In genomic region chr9:98193336-98193944, GRCh38 we compare ENCODE assay signal across 8 cellular contexts. TPM values are rescaled to one million over a fixed set of nuclear protein-coding genes. Genes with fewer than 3 reads are reported as not detected.
DNase-seq lines count a peak whose midpoint lies in the region; ATAC-seq, FAIRE-seq and TF ChIP-seq lines count a peak whose summit lies in the region.

No MANE protein-coding gene starts in this region.

- SMC1A ChIA-PET in GM12878 (lab: Charles Lee; ENCODE audit: uncharacterized antibody, unreplicated experiment) = interaction anchor here (0.6 to 2.0 kb wide), 10 partner anchors 12 to 103 kb away, joined by 3 to 22 read pairs (median 3); partner anchors contain the start of gene TRIM14

- no peak overlapping the region for H2AK5ac ChIP-seq in mesenchymal stem cell (ENCODE audit: low read length, severe bottlenecking)

- H4K91ac ChIP-seq in mesenchymal stem cell (ENCODE audit: low read length) = no peak overlapping the region

- TF ChIP-seq POLR2A in GM12878 (IDR thresholded peaks at IDR 0.05; ENCODE audit: low read depth, low read length) = no peak

- no peaks in the 10 kb centered on the region for H3K4me1 ChIP-seq in cardiac muscle cell (ENCODE audit: low read depth)
- H3K4me1 ChIP-seq in GM12878 (ENCODE audit: control insufficient read depth, insufficient read depth, low read length) = peaks cover 6% of the 10 kb centered on the region
- peaks cover 10% of the 10 kb centered on the region for H3K4me1 ChIP-seq in mesenchymal stem cell (ENCODE audit: control insufficient read depth, insufficient read depth, low read depth, low read length)

- TF ChIP-seq CTCF in cardiac muscle cell (IDR thresholded peaks at IDR 0.05; ENCODE audit: low read depth, low read length) (no peak), GM12878 (IDR thresholded peaks at IDR 0.05 in 2 of 3, conservative IDR thresholded peaks at IDR 0.05 in 1 of 3; ENCODE audit: control insufficient read depth in 2 of 3, extremely low read depth in 1 of 3, insufficient read depth in 1 of 3, low read depth in 3 of 3, low read length in 3 of 3) (no peak), type B pancreatic cell (conservative IDR thresholded peaks at IDR 0.05) (no peak)

- H2AFZ ChIP-seq in GM12878 (ENCODE audit: control insufficient read depth, low read depth, low read length) (peak overlapping the region; percentile 89), mesenchymal stem cell (ENCODE audit: low read depth, low read length) (no peak overlapping the region)

- no peak for TF ChIP-seq RAD21 in GM12878 (IDR thresholded peaks at IDR 0.05; ENCODE audit: insufficient read depth, low read depth, low read length)

- no peak for TF ChIP-seq EP300 in GM12878 (IDR thresholded peaks at IDR 0.05; ENCODE audit: borderline replicate concordance in 1 of 2, control insufficient read depth in 1 of 2, low read depth in 2 of 2, low read length in 2 of 2)

- H3K14ac ChIP-seq in mesenchymal stem cell (ENCODE audit: low read length in 2 of 2) = no peak overlapping the region

- DNase-seq in cardiac muscle cell (ENCODE audit: low read depth in 1 of 2, low spot score in 1 of 2) (no peak), Right ventricle myocardium inferior (ENCODE audit: missing footprints) (no peak), GM12878 (ENCODE audit: low read depth, low spot score) (no peak), mesenchymal stem cell (no peak), type B pancreatic cell (ENCODE audit: extremely low spot score, unreplicated experiment) (no peak), foreskin melanocyte (no peak)

- H4K20me1 ChIP-seq in GM12878 (ENCODE audit: control insufficient read depth, insufficient read depth) = no peaks in the 10 kb centered on the region

- RAD21 ChIA-PET in GM12878 (lab: Charles Lee; ENCODE audit: unreplicated experiment) = interaction anchor here (1.0 to 1.8 kb wide), 6 partner anchors 11 to 120 kb away, joined by 3 to 8 read pairs (median 4); partner anchors contain the start of gene TRIM14

- peak overlapping the region; percentile 14; the same call in 1 of the 2 replicates for H3K9ac ChIP-seq in GM12878 (ENCODE audit: control insufficient read depth, insufficient read depth, low read length)
- H3K9ac ChIP-seq in mesenchymal stem cell (ENCODE audit: low read length) = peak overlapping the region; percentile 77

- no peak overlapping the region for H2BK120ac ChIP-seq in mesenchymal stem cell (ENCODE audit: low read depth, low read length)

- H3K9me3 ChIP-seq in cardiac muscle cell (ENCODE audit: low read depth) (no peaks in the 10 kb centered on the region), GM12878 (replicated peaks; ENCODE audit: control insufficient read depth, insufficient read depth, low read length) (no peaks in the 10 kb centered on the region), mesenchymal stem cell (ENCODE audit: control insufficient read depth, low read length) (no peaks in the 10 kb centered on the region)

- FAIRE-seq in GM12878 (lab: Jason Lieb, UNC) = no peak

- WGBS in GM12878 (ENCODE audit: insufficient coverage, insufficient replicate concordance, low lambda C conversion rate, missing lambda C conversion rate) = 22% methylated on average over 8 of the region's 8 CpGs
- WGBS in mesenchymal stem cell = 67% methylated on average over 3 of the region's 8 CpGs

- H3K79me2 ChIP-seq in GM12878 (ENCODE audit: control insufficient read depth, insufficient read depth, low read length) = no peaks in the 10 kb centered on the region

- no TSS peak for BruUV-seq in GM12878 (replicated peaks; lab: Mats Ljungman, UMichigan)

- H3K18ac ChIP-seq in mesenchymal stem cell (ENCODE audit: low read depth in 1 of 2, low read length in 2 of 2) = no peak overlapping the region

- H3K23ac ChIP-seq in mesenchymal stem cell (ENCODE audit: low read length in 2 of 2) = no peak overlapping the region

- ATAC-seq in Right ventricle myocardium inferior (no peak), GM12878 (no peak; the same call in 2 of the 3 replicates), HG03196 (IDR thresholded peaks at IDR 0.05; ENCODE audit: unreplicated experiment) (no peak), HG03378 (IDR thresholded peaks at IDR 0.05; ENCODE audit: unreplicated experiment) (no peak)

- no peak overlapping the region for H2BK12ac ChIP-seq in mesenchymal stem cell (ENCODE audit: low read length in 2 of 2)

- peak overlapping the region; percentile 99 for H3K4me2 ChIP-seq in GM12878 (ENCODE audit: control insufficient read depth, insufficient read depth)
- H3K4me2 ChIP-seq in mesenchymal stem cell (ENCODE audit: low read length, poor library complexity, severe bottlenecking) = peak overlapping the region; percentile 79

- H3K36me3 Mint-ChIP-seq in type B pancreatic cell = no peaks in the 10 kb centered on the region

- H3K27me3 Mint-ChIP-seq in type B pancreatic cell = no peaks in the 10 kb centered on the region

- peak overlapping the region; percentile 43 for H3K4me3 ChIP-seq in cardiac muscle cell
- H3K4me3 ChIP-seq in GM12878 = peak overlapping the region; percentile 78
- H3K4me3 ChIP-seq in mesenchymal stem cell (ENCODE audit: insufficient read depth in 1 of 2, low read depth in 1 of 2, low read length in 2 of 2) = peak overlapping the region; percentile 69 to 84

- H3K27ac Mint-ChIP-seq in type B pancreatic cell = peak overlapping the region; percentile 84

- H3K4me1 Mint-ChIP-seq in type B pancreatic cell (ENCODE audit: unreplicated experiment) = no peaks in the 10 kb centered on the region

- peaks cover 3% of the 10 kb centered on the region for H3K27me3 ChIP-seq in cardiac muscle cell
- H3K27me3 ChIP-seq in GM12878 (replicated peaks in 1 of 2; ENCODE audit: control insufficient read depth in 2 of 2, insufficient read depth in 2 of 2, low read length in 1 of 2) = peaks cover 0 to 3% of the 10 kb centered on the region in 2 experiments; a peak in 3 of 4 replicates
- H3K27me3 ChIP-seq in mesenchymal stem cell (ENCODE audit: control insufficient read depth in 1 of 2, insufficient read depth in 1 of 2, low read length in 2 of 2) = peaks cover 5 to 27% of the 10 kb centered on the region in 2 experiments

- intact Hi-C loops in Right ventricle myocardium inferior (cut with DNase I) (no loop called here), GM12878 (cut with micrococcal nuclease; ENCODE audit: unreplicated experiment) (loop anchor here (5.0 kb wide), 1 partner anchor 76 kb away; the partner anchor contains the start of gene TRIM14)

- no peaks in the 10 kb centered on the region for H3K36me3 ChIP-seq in cardiac muscle cell
- no peaks in the 10 kb centered on the region for H3K36me3 ChIP-seq in GM12878 (ENCODE audit: control insufficient read depth in 2 of 2, insufficient read depth in 2 of 2, low read length in 1 of 2)
- H3K36me3 ChIP-seq in mesenchymal stem cell (ENCODE audit: control insufficient read depth in 1 of 2, insufficient read depth in 2 of 2, low read depth in 1 of 2, low read length in 2 of 2) = peaks cover 0 to 12% of the 10 kb centered on the region in 2 experiments

- no peak overlapping the region for H3K4ac ChIP-seq in mesenchymal stem cell (ENCODE audit: low read depth in 1 of 2, low read length in 2 of 2)

- H3K9me3 Mint-ChIP-seq in type B pancreatic cell = no peaks in the 10 kb centered on the region

- H3K27ac ChIP-seq in cardiac muscle cell = peak overlapping the region; percentile 7
- no peak overlapping the region for H3K27ac ChIP-seq in GM12878 (ENCODE audit: control insufficient read depth, insufficient read depth)
- H3K27ac ChIP-seq in mesenchymal stem cell (ENCODE audit: low read length, poor library complexity, severe bottlenecking) = no peak overlapping the region

- H3K4me3 Mint-ChIP-seq in type B pancreatic cell = peak overlapping the region; percentile 86

- H3K79me1 ChIP-seq in mesenchymal stem cell (replicated peaks; ENCODE audit: low read length, poor library complexity, severe bottlenecking) = no peaks in the 10 kb centered on the region

- in situ Hi-C loops in GM12878 (cut with MboI) = no loop called here

- no peak overlapping the region for H2BK15ac ChIP-seq in mesenchymal stem cell (ENCODE audit: low read depth, poor library complexity, severe bottlenecking)

- no peak overlapping the region for H4K8ac ChIP-seq in mesenchymal stem cell (ENCODE audit: low read length)

- H2BK5ac ChIP-seq in mesenchymal stem cell (ENCODE audit: low read depth, low read length, poor library complexity, severe bottlenecking) = no peak overlapping the region

- CTCF ChIA-PET in GM12878 (lab: Yijun Ruan, JAX) = interaction anchor here (0.7 to 3.3 kb wide), 11 partner anchors 11 to 234 kb away, joined by 3 to 25 read pairs (median 3); partner anchors contain the start of genes TBC1D2 and TRIM14

- POLR2A ChIA-PET in GM12878 (lab: Charles Lee) = no interaction called here

TF ChIP-seq in GM12878, 131 proteins besides CTCF, POLR2A, EP300 and RAD21 (continues in another document):
- TF ChIP-seq RCOR1 (conservative IDR thresholded peaks at IDR 0.05; ENCODE audit: low read depth, low read length) (no peak), SMAD5 (IDR thresholded peaks at IDR 0.05; ENCODE audit: low read depth) (no peak), TCF12 (IDR thresholded peaks at IDR 0.05; ENCODE audit: low read depth, low read length) (no peak)

RNA-seq across cellular contexts. Expression of gene CORO2A, which starts 1.0 kb away (rescaled TPM):
- total RNA-seq in cardiac muscle cell (2.0 and 2.4 TPM in 2 replicates), Right ventricle myocardium inferior (0.60 TPM), GM12878 (2014; rRNA removed) (4.1 and 4.7 TPM in 2 replicates), GM12878 (2014; rRNA removed; fragmentation: Illumina TruSeq; extraction: Trizol) (4.8 TPM in 2 replicates), GM12878 (2021) (4.8 and 4.9 TPM in 2 replicates), type B pancreatic cell (ENCODE audit: low replicate concordance) (9.9 and 28.5 TPM in 2 replicates)
- polyA plus RNA-seq in cardiac muscle cell (1.1 and 2.0 TPM in 2 replicates), GM12878 (2011; rRNA removed) (0.84 and 1.0 TPM in 2 replicates), GM12878 (2014; fragmentation: Illumina TruSeq; extraction: Trizol) (5.0 and 5.5 TPM in 2 replicates), GM12878 (2014; fragmentation: Nextera tagmentation; extraction: Ambion mirVana) (1 to 10 TPM; 1.7 to 1.9 TPM), GM12878 (2014; rRNA removed) (4.2 and 5.3 TPM in 2 replicates), GM12878 (2016; fragmentation: Nextera tagmentation; extraction: Ambion mirVana) (1 to 10 TPM; 2.4 to 2.8 TPM)
- total RNA-seq in GM12878 (2013; cell fraction: nucleolus; rRNA removed) = 0.52 and 0.64 TPM in 2 replicates
- 1.0 TPM for polyA plus RNA-seq in GM12878 (2011; ENCODE audit: low read depth)
- 1.2 and 1.3 TPM in 2 replicates for polyA plus RNA-seq in GM12878 (2011; cell fraction: cytosol; rRNA removed)
- polyA plus RNA-seq in GM12878 (2011; cell fraction: nucleus; rRNA removed) = 0.37 and 0.42 TPM in 2 replicates
- 1.7 and 1.8 TPM in 2 replicates for polyA plus RNA-seq in GM12878 (2012)
- 0.80 and 2.3 TPM in 2 replicates for polyA minus RNA-seq in GM12878 (2011; rRNA and poly(A)+ RNA removed)
- polyA minus RNA-seq in GM12878 (2011; cell fraction: cytosol; rRNA and poly(A)+ RNA removed) = 0.53 TPM in 1 of 2 replicates, not detected in the other
- 0.12 and 0.19 TPM in 2 replicates for polyA minus RNA-seq in GM12878 (2011; cell fraction: nucleus; rRNA and poly(A)+ RNA removed)
- polyA plus RNA-seq in mesenchymal stem cell (2013, experiment 1 of 2) = 2.3 TPM
- polyA plus RNA-seq in mesenchymal stem cell (2013, experiment 2 of 2) = 2.3 TPM
